1 cellular context compared by ENCODE assay signal in the genomic region with DNA sequence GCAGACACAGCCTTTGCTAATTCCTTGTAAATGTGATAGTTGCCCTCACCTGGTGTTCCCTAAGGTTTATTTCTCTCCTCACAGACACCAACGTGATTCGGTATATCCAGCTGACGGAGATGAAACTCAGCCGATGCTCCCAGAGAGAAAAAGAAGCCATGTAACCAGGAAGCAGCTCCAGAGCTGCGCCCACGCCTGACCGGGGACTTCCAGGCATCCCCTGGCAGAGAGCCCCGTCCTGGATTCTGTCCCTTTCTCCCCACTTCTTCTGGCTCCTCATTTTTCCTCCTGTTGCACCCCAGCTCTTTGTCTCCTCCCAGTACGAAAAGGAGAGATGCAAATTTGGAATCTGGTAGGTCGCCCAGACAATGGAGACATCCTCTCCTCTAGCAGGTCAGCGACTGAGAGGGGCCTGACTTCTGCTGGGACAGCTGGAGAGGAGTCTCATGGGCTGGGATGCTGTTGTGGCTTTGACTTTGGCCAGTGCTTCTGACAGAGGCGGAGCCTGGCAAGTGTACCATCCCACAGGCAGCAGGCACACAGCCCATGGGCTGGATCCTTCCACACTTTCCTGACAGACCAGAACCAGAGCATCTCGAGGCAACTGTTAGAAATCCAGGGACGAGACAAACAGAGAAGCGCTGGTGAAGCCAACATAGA.
TF ChIP-seq lines count a peak whose summit lies in the region.

No MANE protein-coding gene starts in this region.

TF ChIP-seq in SK-N-SH treated with all-trans-retinoic acid at 6 μM for 48 hours, 23 proteins besides CTCF, POLR2A, EP300 and RAD21 (continued from another document):
- TF ChIP-seq TCF4 (CRISPR knock-in tag; IDR thresholded peaks at IDR 0.05; ENCODE audit: borderline replicate concordance) (no peak), RARB (CRISPR knock-in tag; IDR thresholded peaks at IDR 0.05) (no peak), ZFP3 (CRISPR knock-in tag; IDR thresholded peaks at IDR 0.05) (no peak), ARNTL (CRISPR knock-in tag; IDR thresholded peaks at IDR 0.05; ENCODE audit: borderline replicate concordance, low read depth) (no peak)
